Comparison of ENCODE assay signal across 11 cellular contexts in the genomic region with DNA sequence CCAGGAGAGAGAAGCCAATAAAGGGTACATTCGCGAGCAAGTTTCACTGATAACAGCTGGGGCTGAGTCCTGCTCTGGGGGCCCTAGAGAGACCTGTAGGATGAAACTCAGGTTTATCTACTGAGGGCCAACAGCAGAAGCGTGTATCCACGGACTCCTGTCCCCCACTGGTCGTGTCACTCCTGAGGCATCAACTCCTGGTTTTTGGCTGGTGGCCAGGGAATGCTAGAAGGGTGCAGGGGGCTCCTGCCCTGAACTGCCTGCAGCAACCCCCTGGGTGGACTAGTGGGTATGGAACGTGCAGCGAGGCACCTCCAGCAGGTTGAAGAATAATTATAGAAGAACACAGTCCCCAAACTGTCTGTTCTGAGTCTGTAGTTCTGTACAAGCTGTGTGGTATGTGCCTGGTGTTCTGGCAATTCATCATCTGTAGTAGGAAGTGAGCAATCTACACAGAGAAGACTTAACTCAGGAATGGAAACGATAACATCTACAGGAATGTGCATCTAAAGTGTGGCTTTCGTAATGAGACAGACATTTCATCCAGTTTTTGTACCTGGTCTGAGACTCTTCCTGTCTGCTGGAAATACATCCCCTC.
DNase-seq lines count a peak whose midpoint lies in the region; ATAC-seq and TF ChIP-seq lines count a peak whose summit lies in the region.
"Had no signal": no experiment of that assay in that cellular context is flagged by ENCODE, and none has a peak within 500 bp of the region (broad histone marks: within the 10 kb centered on the region; RNA-seq: fewer than 3 reads in every experiment).

No MANE protein-coding gene starts in this region.

- H3K27ac Mint-ChIP-seq in activated CD4-positive, alpha-beta T cell treated with anti-CD3 and anti-CD28 coated beads for 36 hours = peak overlapping the region; percentile 37
- no peak overlapping the region for H3K27ac Mint-ChIP-seq in activated CD4-positive, alpha-beta T cell treated with anti-CD3 and anti-CD28 coated beads, Interleukin-2, amount 10 ng/mL, durations not matched to agents 7 days and 5 days

- no peaks in the 10 kb centered on the region for H3K27me3 Mint-ChIP-seq in activated CD4-positive, alpha-beta T cell treated with anti-CD3 and anti-CD28 coated beads for 36 hours
- no peaks in the 10 kb centered on the region for H3K27me3 Mint-ChIP-seq in activated CD4-positive, alpha-beta T cell treated with anti-CD3 and anti-CD28 coated beads, Interleukin-2, amount 10 ng/mL, durations not matched to agents 7 days and 5 days

- CTCF ChIA-PET in activated CD4-positive, alpha-beta T cell treated with anti-CD3 and anti-CD28 coated beads for 36 hours (lab: Charles Lee) = interaction anchor here (0.7 kb wide), 1 partner anchor 304 kb away, joined by 4 read pairs; no protein-coding TSS in a partner anchor
- CTCF ChIA-PET in activated CD4-positive, alpha-beta T cell treated with anti-CD3 and anti-CD28 coated beads, Interleukin-2, amount 10 ng/mL, durations not matched to agents 7 days and 5 days (lab: Charles Lee) = no interaction called here

- no peak overlapping the region for H3K4me3 Mint-ChIP-seq in activated CD4-positive, alpha-beta T cell treated with anti-CD3 and anti-CD28 coated beads for 36 hours
- no peak overlapping the region for H3K4me3 Mint-ChIP-seq in activated CD4-positive, alpha-beta T cell treated with anti-CD3 and anti-CD28 coated beads, Interleukin-2, amount 10 ng/mL, durations not matched to agents 7 days and 5 days
- H3K4me3 Mint-ChIP-seq: central memory CD8-positive, alpha-beta T cell had no signal

- ATAC-seq in activated CD4-positive, alpha-beta T cell treated with anti-CD3 and anti-CD28 coated beads for 36 hours = peak; percentile 92
- no peak for ATAC-seq in GM21447 (IDR thresholded peaks at IDR 0.05; ENCODE audit: unreplicated experiment)

- H3K4me1 Mint-ChIP-seq in activated CD4-positive, alpha-beta T cell treated with anti-CD3 and anti-CD28 coated beads for 36 hours = peaks cover 30% of the 10 kb centered on the region
- H3K4me1 Mint-ChIP-seq in activated CD4-positive, alpha-beta T cell treated with anti-CD3 and anti-CD28 coated beads, Interleukin-2, amount 10 ng/mL, durations not matched to agents 7 days and 5 days = peaks cover 5% of the 10 kb centered on the region
- H3K4me1 Mint-ChIP-seq: central memory CD8-positive, alpha-beta T cell had no signal

- peaks cover 7% of the 10 kb centered on the region for H3K36me3 Mint-ChIP-seq in activated CD4-positive, alpha-beta T cell treated with anti-CD3 and anti-CD28 coated beads for 36 hours (ENCODE audit: low read depth)
- H3K36me3 Mint-ChIP-seq in activated CD4-positive, alpha-beta T cell treated with anti-CD3 and anti-CD28 coated beads, Interleukin-2, amount 10 ng/mL, durations not matched to agents 7 days and 5 days (ENCODE audit: low read depth) = peaks cover 3% of the 10 kb centered on the region

- peak; percentile 35 for DNase-seq in activated CD4-positive, alpha-beta T cell treated with anti-CD3 and anti-CD28 coated beads for 36 hours
- no peak for DNase-seq in activated CD4-positive, alpha-beta T cell treated with anti-CD3 and anti-CD28 coated beads for 4 hours
- DNase-seq in RKO (ENCODE audit: low spot score) = peak; percentile 14
- DNase-seq in epithelial cell of proximal tubule (ENCODE audit: low read depth) = peak; percentile 13
- DNase-seq in renal cortical epithelial cell (ENCODE audit: low read depth) = peak; percentile 54
- DNase-seq in COR-L47 (lab: John Stamatoyannopoulos, UW) = no peak
- no peak for DNase-seq in activated CD4-positive, alpha-beta T cell treated with anti-CD3 and anti-CD28 coated beads, Interleukin-2, amount 10 ng/mL, durations not matched to agents 7 days and 5 days
- DNase-seq: NCI-H2171, upper lobe of left lung had no signal

- intact Hi-C loops in activated CD4-positive, alpha-beta T cell treated with anti-CD3 and anti-CD28 coated beads for 36 hours (cut with DNase I, micrococcal nuclease) = loop anchor here in 1 of 2 experiments (5.0 kb wide), 1 partner anchor 35 kb away; no protein-coding TSS in a partner anchor

- H3K9me3 Mint-ChIP-seq in activated CD4-positive, alpha-beta T cell treated with anti-CD3 and anti-CD28 coated beads for 36 hours (ENCODE audit: low read depth) = peaks cover 16% of the 10 kb centered on the region
- H3K9me3 Mint-ChIP-seq in activated CD4-positive, alpha-beta T cell treated with anti-CD3 and anti-CD28 coated beads, Interleukin-2, amount 10 ng/mL, durations not matched to agents 7 days and 5 days = peaks cover 12% of the 10 kb centered on the region

- no peak for TF ChIP-seq CTCF in epithelial cell of proximal tubule (conservative IDR thresholded peaks at IDR 0.05; ENCODE audit: low read depth, low read length)

- POLR2A ChIA-PET in activated CD4-positive, alpha-beta T cell treated with anti-CD3 and anti-CD28 coated beads for 36 hours (lab: Charles Lee) = no interaction called here
- POLR2A ChIA-PET in activated CD4-positive, alpha-beta T cell treated with anti-CD3 and anti-CD28 coated beads, Interleukin-2, amount 10 ng/mL, durations not matched to agents 7 days and 5 days (lab: Charles Lee) = no interaction called here

- no peak overlapping the region for H3K4me3 ChIP-seq in epithelial cell of proximal tubule (ENCODE audit: low read depth, low read length)
- H3K4me3 ChIP-seq: upper lobe of left lung had no signal

Comparison
In these comparisons a context has a peak if more than half of its experiments do, and no peak if none do; other contexts are left out.
1. DNase-seq: peak in activated CD4-positive, alpha-beta T cell treated with anti-CD3 and anti-CD28 coated beads for 36 hours (single experiment), RKO (single experiment), epithelial cell of proximal tubule (single experiment) and renal cortical epithelial cell (single experiment); none in activated CD4-positive, alpha-beta T cell treated with anti-CD3 and anti-CD28 coated beads for 4 hours (0 of 2), COR-L47 (single experiment) and activated CD4-positive, alpha-beta T cell treated with anti-CD3 and anti-CD28 coated beads, Interleukin-2, amount 10 ng/mL, durations not matched to agents 7 days and 5 days (single experiment).